ENCODE assay signal across 12 cellular contexts in the genomic region with DNA sequence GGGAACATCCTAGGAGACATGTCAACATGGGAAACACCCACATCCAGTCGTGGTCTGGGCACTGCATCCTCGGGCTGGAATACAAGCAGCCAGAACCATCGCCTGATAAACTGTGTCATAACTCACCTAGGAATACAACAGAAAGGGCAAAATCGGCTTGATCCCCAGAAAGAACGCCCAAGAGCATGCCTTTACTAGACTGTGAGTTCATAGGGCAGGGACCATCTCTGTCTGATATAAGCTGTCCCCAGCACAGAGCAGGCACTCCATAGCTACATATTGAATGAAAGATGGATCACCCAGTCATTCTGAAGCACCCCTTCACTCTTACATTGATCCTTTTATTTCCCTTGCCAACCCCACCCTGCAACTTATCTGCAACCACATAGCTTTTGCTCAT. TPM values are rescaled to one million over a fixed set of nuclear protein-coding genes. Genes with fewer than 3 reads are reported as not detected.
A peak's percentile ranks its signal among the peaks of the same experiment; 100 is the strongest.
DNase-seq lines count a peak whose midpoint lies in the region; ATAC-seq lines count a peak whose summit lies in the region.
"Had no signal": no experiment of that assay in that cellular context is flagged by ENCODE, and none has a peak within 500 bp of the region (broad histone marks: within the 10 kb centered on the region; RNA-seq: fewer than 3 reads in every experiment).

No MANE protein-coding gene starts in this region.

- POLR2A ChIA-PET in activated CD4-positive, alpha-beta memory T cell treated with anti-CD3 and anti-CD28 coated beads for 36 hours (lab: Charles Lee) = interaction anchor here (1.0 to 6.0 kb wide), 8 partner anchors 8 to 102 kb away, joined by 3 to 63 read pairs (median 20); partner anchors contain the start of gene RIPOR2

- H3K36me3 ChIP-seq in iPS-18a (ENCODE audit: control insufficient read depth, low read depth, low read length) = no peaks in the 10 kb centered on the region
- no peaks in the 10 kb centered on the region for H3K36me3 ChIP-seq in skeletal muscle tissue (ENCODE audit: control insufficient read depth in 3 of 3, insufficient read depth in 3 of 3, low read length in 3 of 3)

- H3K9me3 ChIP-seq in iPS-18a (ENCODE audit: control insufficient read depth, low read depth, low read length) = no peaks in the 10 kb centered on the region
- no peaks in the 10 kb centered on the region for H3K9me3 ChIP-seq in skeletal muscle tissue (ENCODE audit: control insufficient read depth in 3 of 3, low read length in 3 of 3)
- H3K9me3 ChIP-seq: A549 had no signal

- intact Hi-C loops in activated CD4-positive, alpha-beta T cell treated with anti-CD3 and anti-CD28 coated beads, Interleukin-2, amount 10 ng/mL, durations not matched to agents 24 days and 14 days (cut with micrococcal nuclease) = loop anchor here (1.0 to 2.0 kb wide), 3 partner anchors 7 to 80 kb away; no protein-coding TSS in a partner anchor
- intact Hi-C loops in activated CD4-positive, alpha-beta memory T cell treated with anti-CD3 and anti-CD28 coated beads for 36 hours (cut with micrococcal nuclease) = loop anchor here (1.0 to 5.0 kb wide), 3 partner anchors 10 to 160 kb away; no protein-coding TSS in a partner anchor

- peak overlapping the region; percentile 91 for H3K27ac Mint-ChIP-seq in activated CD4-positive, alpha-beta T cell treated with anti-CD3 and anti-CD28 coated beads, Interleukin-2, amount 10 ng/mL, durations not matched to agents 24 days and 14 days
- peak overlapping the region; percentile 95 for H3K27ac Mint-ChIP-seq in activated CD4-positive, alpha-beta memory T cell treated with anti-CD3 and anti-CD28 coated beads for 36 hours

- DNase-seq in activated CD4-positive, alpha-beta T cell treated with anti-CD3 and anti-CD28 coated beads, Interleukin-2, amount 10 ng/mL, durations not matched to agents 24 days and 14 days = peak; percentile 58
- DNase-seq in activated CD4-positive, alpha-beta T cell treated with anti-CD3 and anti-CD28 coated beads for 1 hour = no peak
- DNase-seq in activated CD4-positive, alpha-beta memory T cell treated with anti-CD3 and anti-CD28 coated beads for 36 hours = no peak
- DNase-seq in GM19238 (ENCODE audit: insufficient read length, low spot score) = no peak
- DNase-seq in hypothalamus (lab: John Stamatoyannopoulos, UW) = no peak
- DNase-seq: NCI-H1417 treated with DMSO at 0.1 percent for 48 hours; stimulated activated CD4-positive, alpha-beta T cell treated with anti-CD3 and anti-CD28 coated beads, Interleukin-2, amount 100 ng/mL, for 24 hours; T1000 had no signal

- no peaks in the 10 kb centered on the region for H3K9me3 Mint-ChIP-seq in activated CD4-positive, alpha-beta T cell treated with anti-CD3 and anti-CD28 coated beads, Interleukin-2, amount 10 ng/mL, durations not matched to agents 24 days and 14 days
- H3K9me3 Mint-ChIP-seq in activated CD4-positive, alpha-beta memory T cell treated with anti-CD3 and anti-CD28 coated beads for 36 hours = no peaks in the 10 kb centered on the region

- peaks cover 27% of the 10 kb centered on the region for H3K36me3 Mint-ChIP-seq in activated CD4-positive, alpha-beta T cell treated with anti-CD3 and anti-CD28 coated beads, Interleukin-2, amount 10 ng/mL, durations not matched to agents 24 days and 14 days (ENCODE audit: low read depth)
- peaks cover 11% of the 10 kb centered on the region for H3K36me3 Mint-ChIP-seq in activated CD4-positive, alpha-beta memory T cell treated with anti-CD3 and anti-CD28 coated beads for 36 hours

- peak overlapping the region; percentile 61 for H3K4me3 ChIP-seq in iPS-18a (ENCODE audit: low read length)
- H3K4me3 ChIP-seq in skeletal muscle tissue (ENCODE audit: low read length in 3 of 3) = peak overlapping the region in 1 of 3 donors; percentile 96

- H3K27me3 ChIP-seq in iPS-18a (ENCODE audit: control insufficient read depth, insufficient read depth, low read length) = peaks cover 48% of the 10 kb centered on the region
- H3K27me3 ChIP-seq in skeletal muscle tissue (ENCODE audit: control insufficient read depth in 3 of 3, insufficient read depth in 3 of 3, low read length in 3 of 3) = no peaks in the 10 kb centered on the region

- CTCF ChIA-PET in activated CD4-positive, alpha-beta memory T cell treated with anti-CD3 and anti-CD28 coated beads for 36 hours (lab: Charles Lee) = interaction anchor here (1.5 to 7.3 kb wide), 6 partner anchors 12 to 106 kb away, joined by 4 to 109 read pairs (median 36); partner anchors contain the start of gene RIPOR2

- H3K4me1 ChIP-seq in iPS-18a (ENCODE audit: control insufficient read depth, low read depth, low read length) (peaks cover 7% of the 10 kb centered on the region), skeletal muscle tissue (ENCODE audit: control insufficient read depth in 3 of 3, insufficient read depth in 3 of 3, low read length in 3 of 3) (peaks cover 30 to 55% (median 39%) of the 10 kb centered on the region in 3 donors)

- peak overlapping the region; percentile 86 for H3K4me3 Mint-ChIP-seq in activated CD4-positive, alpha-beta T cell treated with anti-CD3 and anti-CD28 coated beads, Interleukin-2, amount 10 ng/mL, durations not matched to agents 24 days and 14 days
- peak overlapping the region; percentile 91 for H3K4me3 Mint-ChIP-seq in activated CD4-positive, alpha-beta memory T cell treated with anti-CD3 and anti-CD28 coated beads for 36 hours

- peaks cover 77% of the 10 kb centered on the region for H3K4me1 Mint-ChIP-seq in activated CD4-positive, alpha-beta T cell treated with anti-CD3 and anti-CD28 coated beads, Interleukin-2, amount 10 ng/mL, durations not matched to agents 24 days and 14 days
- H3K4me1 Mint-ChIP-seq in activated CD4-positive, alpha-beta memory T cell treated with anti-CD3 and anti-CD28 coated beads for 36 hours (ENCODE audit: low read depth) = peaks cover 84% of the 10 kb centered on the region

- H3K9ac ChIP-seq in iPS-18a (ENCODE audit: low read length) (no peak overlapping the region), skeletal muscle tissue (ENCODE audit: low read depth in 1 of 3, low read length in 3 of 3) (peak overlapping the region; percentile 86 to 98 (median 96))

- no peak for ATAC-seq in GM21723 (IDR thresholded peaks at IDR 0.05; ENCODE audit: unreplicated experiment)

- H3K27me3 Mint-ChIP-seq in activated CD4-positive, alpha-beta T cell treated with anti-CD3 and anti-CD28 coated beads, Interleukin-2, amount 10 ng/mL, durations not matched to agents 24 days and 14 days = no peaks in the 10 kb centered on the region
- no peaks in the 10 kb centered on the region for H3K27me3 Mint-ChIP-seq in activated CD4-positive, alpha-beta memory T cell treated with anti-CD3 and anti-CD28 coated beads for 36 hours

- H3K27ac ChIP-seq in iPS-18a (ENCODE audit: low read length) (no peak overlapping the region), skeletal muscle tissue (ENCODE audit: low read depth, low read length) (no peak overlapping the region)
- H3K27ac ChIP-seq: A549 had no signal

RNA-seq across cellular contexts. Expression of gene RIPOR2, which starts 23.8 kb away (rescaled TPM):
- total RNA-seq in activated CD4-positive, alpha-beta T cell treated with anti-CD3 and anti-CD28 coated beads, Interleukin-2, amount 10 ng/mL, durations not matched to agents 24 days and 14 days = 25.3 and 26.5 TPM in 2 replicates
- 10 to 100 TPM; 64.5 to 68.7 TPM for total RNA-seq in activated CD4-positive, alpha-beta memory T cell treated with anti-CD3 and anti-CD28 coated beads for 36 hours
- total RNA-seq in skeletal muscle tissue = 9.9 TPM
